In genomic region chr10:79927111-79927828, GRCh38 we compare ENCODE assay signal across 17 cellular contexts.
A peak's percentile ranks its signal among the peaks of the same experiment; 100 is the strongest.
DNase-seq lines count a peak whose midpoint lies in the region; ATAC-seq and TF ChIP-seq lines count a peak whose summit lies in the region.
"Had no signal": no experiment of that assay in that cellular context is flagged by ENCODE, and none has a peak within 500 bp of the region (broad histone marks: within the 10 kb centered on the region; RNA-seq: fewer than 3 reads in every experiment).

No MANE protein-coding gene starts in this region.

- TF ChIP-seq CTCF in GM10266 (IDR thresholded peaks at IDR 0.05; ENCODE audit: control insufficient read depth, insufficient read depth, low read depth, missing control alignments) = no peak

- DNase-seq in GM10266 (ENCODE audit: extremely low spot score) = peak; percentile 1
- peak in 35 of 58 donors; percentile 16 to 82 (median 44) for DNase-seq in anterior cingulate cortex (lab: John Stamatoyannopoulos, UW)
- DNase-seq in iPS-NIHi11 (ENCODE audit: low spot score) = peak; percentile 2
- peak; percentile 34 for DNase-seq in putamen (ENCODE audit: low spot score)
- DNase-seq in NCI-H748 (lab: John Stamatoyannopoulos, UW; ENCODE audit: unreplicated experiment) = no peak
- DNase-seq: activated CD4-positive, alpha-beta memory T cell treated with anti-CD3 and anti-CD28 coated beads for 36 hours; activated effector memory CD4-positive, alpha-beta T cell treated with anti-CD3 and anti-CD28 coated beads, Interleukin-2, amount 50 U/mL, for 16 hours; GOT3; IMR-90; mammary epithelial cell; MV-4-11; NCI-H226; OCI-M1; sigmoid colon; stimulated activated CD4-positive, alpha-beta T cell treated with anti-CD3 and anti-CD28 coated beads, Interleukin-4, amount 100 ng/mL, for 24 hours had no signal

- ATAC-seq in HG02588 (IDR thresholded peaks at IDR 0.05; ENCODE audit: unreplicated experiment) (no peak), HG03439 (IDR thresholded peaks at IDR 0.05; ENCODE audit: unreplicated experiment) (no peak)
